1 cellular context compared by ENCODE assay signal in the genomic region with DNA sequence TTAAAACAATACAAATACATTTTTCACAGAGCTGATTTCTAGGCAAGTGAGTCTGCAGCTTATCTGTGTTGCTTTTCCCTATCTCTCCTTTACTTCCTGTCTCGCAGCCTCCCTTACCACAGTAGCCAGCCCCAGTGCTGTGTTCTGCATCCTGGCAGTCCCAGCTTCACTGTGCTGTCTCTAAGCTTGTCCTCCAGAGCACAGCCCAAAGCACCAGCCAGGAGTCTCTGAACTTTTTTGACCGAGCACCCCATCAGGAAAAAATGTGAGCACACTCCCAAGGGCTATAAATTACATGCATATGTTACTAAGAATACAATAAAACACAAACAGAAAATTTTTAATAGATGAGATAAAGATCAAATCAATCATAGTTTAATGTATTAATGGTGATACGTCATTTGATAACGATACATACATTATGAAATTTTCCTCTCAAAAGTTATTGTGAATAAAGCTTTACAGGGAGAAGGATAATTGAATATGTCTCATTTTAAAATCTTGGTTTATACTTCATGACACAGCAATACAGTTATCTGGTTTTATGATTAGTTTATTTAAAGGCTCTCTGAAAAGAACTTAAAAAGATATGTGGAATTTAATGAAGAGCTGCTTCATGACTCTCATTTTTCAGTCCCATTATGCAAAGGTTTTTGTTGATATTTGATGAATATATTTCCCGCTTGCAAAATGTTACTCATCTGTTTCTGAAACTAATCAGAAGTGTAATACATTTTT.
TF ChIP-seq lines count a peak whose summit lies in the region.

No MANE protein-coding gene starts in this region.

TF ChIP-seq in GM23338, 12 proteins besides CTCF, POLR2A, EP300 and RAD21 (continued from another document):
- TF ChIP-seq CREB1 (CRISPR knock-in tag; IDR thresholded peaks at IDR 0.05; ENCODE audit: low read depth): no peak
- no peak for TF ChIP-seq ZNF331 (CRISPR knock-in tag; IDR thresholded peaks at IDR 0.05; ENCODE audit: low read depth)
- TF ChIP-seq EZH2 (IDR thresholded peaks at IDR 0.05; ENCODE audit: low read depth, unreplicated experiment): no peak
- no peak for TF ChIP-seq ZNF462 (CRISPR knock-in tag; IDR thresholded peaks at IDR 0.05)
- TF ChIP-seq JUNB (IDR thresholded peaks at IDR 0.05; ENCODE audit: unreplicated experiment): no peak
- TF ChIP-seq, protein P1, sequence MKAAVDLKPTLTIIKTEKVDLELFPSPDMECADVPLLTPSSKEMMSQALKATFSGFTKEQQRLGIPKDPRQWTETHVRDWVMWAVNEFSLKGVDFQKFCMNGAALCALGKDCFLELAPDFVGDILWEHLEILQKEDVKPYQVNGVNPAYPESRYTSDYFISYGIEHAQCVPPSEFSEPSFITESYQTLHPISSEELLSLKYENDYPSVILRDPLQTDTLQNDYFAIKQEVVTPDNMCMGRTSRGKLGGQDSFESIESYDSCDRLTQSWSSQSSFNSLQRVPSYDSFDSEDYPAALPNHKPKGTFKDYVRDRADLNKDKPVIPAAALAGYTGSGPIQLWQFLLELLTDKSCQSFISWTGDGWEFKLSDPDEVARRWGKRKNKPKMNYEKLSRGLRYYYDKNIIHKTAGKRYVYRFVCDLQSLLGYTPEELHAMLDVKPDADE (IDR thresholded peaks at IDR 0.05): no peak
